24 cellular contexts compared by ENCODE assay signal in genomic region chr22:32800158-32800557, GRCh38. TPM values are rescaled to one million over a fixed set of nuclear protein-coding genes. Genes with fewer than 3 reads are reported as not detected.
DNase-seq lines count a peak whose midpoint lies in the region; ATAC-seq, FAIRE-seq and TF ChIP-seq lines count a peak whose summit lies in the region.
"Had no signal": no experiment of that assay in that cellular context is flagged by ENCODE, and none has a peak within 500 bp of the region (broad histone marks: within the 10 kb centered on the region; RNA-seq: fewer than 3 reads in every experiment).

No MANE protein-coding gene starts in this region.

- ATAC-seq in HG03378 (IDR thresholded peaks at IDR 0.05; ENCODE audit: unreplicated experiment): no peak
- no peak for ATAC-seq in GM19023 (IDR thresholded peaks at IDR 0.05; ENCODE audit: unreplicated experiment)
- no peak for ATAC-seq in HG03045 (IDR thresholded peaks at IDR 0.05; ENCODE audit: unreplicated experiment)
- ATAC-seq: activated CD8-positive, alpha-beta T cell treated with anti-CD3 and anti-CD28 coated beads, Interleukin-2, amount 10 ng/mL, durations not matched to agents 7 days and 5 days; effector memory CD8-positive, alpha-beta T cell; GM12878; K562; stimulated activated naive B cell treated with anti-CD40 and anti-IgM and Interleukin-4, amounts not matched to agents 10 μg/mL and 1 μg/mL and 100 μg/mL, for 72 hours had no signal

- peak; percentile 51 for DNase-seq in GM23248
- DNase-seq in esophagus squamous epithelium (lab: John Stamatoyannopoulos, UW): no peak
- DNase-seq in RCC 7860 (ENCODE audit: low spot score): no peak
- DNase-seq: activated CD4-positive, CD25-positive, alpha-beta regulatory T cell; activated CD8-positive, alpha-beta T cell treated with anti-CD3 and anti-CD28 coated beads, Interleukin-2, amount 10 ng/mL, durations not matched to agents 7 days and 5 days; activated naive CD4-positive, alpha-beta T cell treated with anti-CD3 and anti-CD28 coated beads for 36 hours; activated T-cell treated with anti-CD3 and anti-CD28 coated beads, Interleukin-2, amount 50 U/mL, for 24 hours; anterior cingulate cortex; cerebellar nuclear complex; DMS53; effector memory CD8-positive, alpha-beta T cell; hippocampal formation; mesendoderm; NCI-H1694; NCI-H2227 treated with DMSO at 0.1 percent for 48 hours; stimulated activated naive B cell treated with anti-CD40 and anti-IgM and Interleukin-4, amounts not matched to agents 10 μg/mL and 1 μg/mL and 100 μg/mL, for 72 hours had no signal

- TF ChIP-seq CTCF in esophagus squamous epithelium (IDR thresholded peaks at IDR 0.05): no peak

- no peaks in the 10 kb centered on the region for H3K9me2 ChIP-seq in GM23248 (ENCODE audit: insufficient read depth)

- no peak overlapping the region for H3K4me3 ChIP-seq in GM23248
- H3K4me3 ChIP-seq in esophagus squamous epithelium: no peak overlapping the region
- no peak overlapping the region for H3K4me3 ChIP-seq in muscle layer of duodenum (ENCODE audit: low read depth in 1 of 2, low read length in 2 of 2)
- H3K4me3 ChIP-seq in stomach smooth muscle (ENCODE audit: low read length in 2 of 2): peak overlapping the region; percentile 69 to 93
- H3K4me3 ChIP-seq: GM12878, K562 had no signal

- peaks cover 17% of the 10 kb centered on the region for H4K20me1 ChIP-seq in GM23248 (ENCODE audit: insufficient read depth)

- H3K4me1 ChIP-seq in GM23248 (ENCODE audit: insufficient read depth) (peaks cover 41% of the 10 kb centered on the region), esophagus squamous epithelium (peaks cover 2 to 58% (median 11%) of the 10 kb centered on the region in 3 donors), muscle layer of duodenum (ENCODE audit: control insufficient read depth in 1 of 2, insufficient read depth in 2 of 2, low read length in 2 of 2) (peaks cover 0 to 17% of the 10 kb centered on the region in 2 donors), stomach smooth muscle (ENCODE audit: control insufficient read depth, insufficient read depth, low read length) (peaks cover 41% of the 10 kb centered on the region)

- H3K9ac ChIP-seq in GM23248: peak overlapping the region; percentile 99; the same call in 1 of the 2 replicates
- peak overlapping the region; percentile 73 to 84 for H3K9ac ChIP-seq in stomach smooth muscle (ENCODE audit: low read length in 2 of 2)

- H3K27ac ChIP-seq in GM23248 (peak overlapping the region; percentile 61), esophagus squamous epithelium (peak overlapping the region; percentile 74 to 94 (median 86)), muscle layer of duodenum (ENCODE audit: low read length) (peak overlapping the region; percentile 91), stomach smooth muscle (ENCODE audit: low read length) (peak overlapping the region; percentile 96)

- H2AFZ ChIP-seq in GM23248: peak overlapping the region; percentile 60

- intact Hi-C loops in esophagus squamous epithelium (cut with DNase I): loop anchor here (10.0 kb wide), 1 partner anchor 185 kb away; no protein-coding TSS in a partner anchor

- in situ Hi-C loops in GM23248 (cut with MboI): no loop called here

- peaks cover 35% of the 10 kb centered on the region for H3K79me2 ChIP-seq in GM23248 (ENCODE audit: insufficient read depth)

- 32 to 35% methylated on average over 5 of the region's 5 CpGs for WGBS in GM23248 (ENCODE audit: low coverage in 1 of 2, low lambda C conversion rate in 2 of 2, missing lambda C conversion rate in 2 of 2), 2 experiments
- 55 to 62% methylated on average over 5 of the region's 5 CpGs for WGBS in esophagus squamous epithelium, 2 donors

- FAIRE-seq in RCC 7860 (lab: Jason Lieb, UNC): no peak
- FAIRE-seq: GM12878, K562 had no signal

- H3K9me3 ChIP-seq in GM23248 (ENCODE audit: low read depth): no peaks in the 10 kb centered on the region
- H3K9me3 ChIP-seq in esophagus squamous epithelium: no peaks in the 10 kb centered on the region
- H3K9me3 ChIP-seq in muscle layer of duodenum (ENCODE audit: control insufficient read depth in 1 of 2, low read length in 2 of 2): no peaks in the 10 kb centered on the region
- H3K9me3 ChIP-seq in stomach smooth muscle (ENCODE audit: control insufficient read depth in 2 of 2, low read length in 2 of 2): no peaks in the 10 kb centered on the region

- peaks cover 5% of the 10 kb centered on the region; the same call in 1 of the 2 replicates for H3K36me3 ChIP-seq in GM23248 (ENCODE audit: low read depth)
- no peaks in the 10 kb centered on the region for H3K36me3 ChIP-seq in esophagus squamous epithelium
- no peaks in the 10 kb centered on the region for H3K36me3 ChIP-seq in muscle layer of duodenum (ENCODE audit: control insufficient read depth in 1 of 2, insufficient read depth in 2 of 2, low read length in 2 of 2)
- H3K36me3 ChIP-seq in stomach smooth muscle (ENCODE audit: control insufficient read depth in 2 of 2, insufficient read depth in 2 of 2, low read length in 2 of 2): peaks cover 0 to 2% of the 10 kb centered on the region in 2 donors

- peak overlapping the region; percentile 75 for H3K4me2 ChIP-seq in GM23248 (ENCODE audit: unreplicated experiment)

- H3F3A ChIP-seq in GM23248 (ENCODE audit: insufficient read depth): peaks cover 53% of the 10 kb centered on the region

- TF ChIP-seq POLR2A in esophagus squamous epithelium (IDR thresholded peaks at IDR 0.05): no peak

- H3K27me3 ChIP-seq in GM23248 (replicated peaks; ENCODE audit: insufficient read depth) (no peaks in the 10 kb centered on the region), esophagus squamous epithelium (peaks cover 0 to 51% (median 2%) of the 10 kb centered on the region in 4 donors), muscle layer of duodenum (ENCODE audit: low read depth, low read length) (no peaks in the 10 kb centered on the region), stomach smooth muscle (ENCODE audit: control insufficient read depth in 1 of 2, insufficient read depth in 2 of 2, low read length in 2 of 2) (no peaks in the 10 kb centered on the region)

RNA-seq across cellular contexts. Expression of gene TIMP3, which starts 1.3 kb away (rescaled TPM):
- 1,244 and 1,254 TPM in 2 replicates for total RNA-seq in GM23248 (2014; rRNA removed; shearing (Covaris generic))
- polyA plus RNA-seq in GM23248 (2016; fragmentation: Nextera tagmentation; extraction: Ambion mirVana): 1,465 and 1,490 TPM in 2 replicates
- total RNA-seq in esophagus squamous epithelium: 100 to 1,000 TPM in 1 of 4 donors, 10 to 100 TPM in 3; 15.3 to 306 (median 54.2) TPM
- total RNA-seq: activated CD8-positive, alpha-beta T cell treated with anti-CD3 and anti-CD28 coated beads, Interleukin-2, amount 10 ng/mL, durations not matched to agents 7 days and 5 days; activated naive CD4-positive, alpha-beta T cell treated with anti-CD3 and anti-CD28 coated beads for 36 hours had no signal
- polyA plus RNA-seq: CD14-positive monocyte had no signal

Comparison
In these comparisons a context has a peak if more than half of its experiments do, and no peak if none do; other contexts are left out.
1. H3K4me3 ChIP-seq: peak in stomach smooth muscle (2 of 2); none in GM23248 (single experiment), esophagus squamous epithelium (0 of 4) and muscle layer of duodenum (0 of 2).
2. Peak in every context shown above with its lines, with median percentiles within 50 percentile points of each other: H3K27ac ChIP-seq.